In the genomic region with DNA sequence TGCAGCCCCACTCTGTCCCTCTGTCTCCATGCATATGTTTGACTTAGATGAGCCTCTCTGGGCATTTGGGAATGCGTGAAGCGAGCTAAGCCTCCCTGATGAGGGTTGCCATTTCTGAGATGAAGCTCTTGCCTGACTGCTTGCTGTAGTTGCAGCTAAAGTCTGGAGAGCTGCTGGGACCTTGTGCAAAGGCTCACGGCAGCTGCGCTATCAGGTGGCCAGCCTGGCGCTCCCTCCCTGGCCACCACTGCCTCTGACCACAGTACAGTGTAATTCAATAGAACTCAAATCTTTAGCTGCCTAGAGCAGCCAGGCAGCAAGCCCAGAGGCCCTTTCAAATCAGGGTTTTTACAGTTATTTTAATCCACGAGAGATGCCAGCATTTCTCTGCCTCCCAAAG, we compare ENCODE assay signal across 6 cellular contexts.
DNase-seq lines count a peak whose midpoint lies in the region; ATAC-seq, FAIRE-seq and TF ChIP-seq lines count a peak whose summit lies in the region.
"Not testable (repeated sequence)": the region's sequence is repeated elsewhere in the genome, so short reads cannot be mapped to it uniquely, and the experiment has no call there.

No MANE protein-coding gene starts in this region.

- TF ChIP-seq POLR2A in HepG2 (IDR thresholded peaks at IDR 0.05; ENCODE audit: insufficient read depth in 1 of 2, low read depth in 2 of 2, low read length in 2 of 2) = not testable (repeated sequence)

- not testable (repeated sequence) for H3K4me2 ChIP-seq in H9 (ENCODE audit: insufficient read depth, insufficient read length, low read length); HepG2 (ENCODE audit: low read depth, low read length)

- not testable (repeated sequence) for H2AK5ac ChIP-seq in H9 (ENCODE audit: insufficient read length, low read length)

- not testable (repeated sequence) for H3K4me3 Mint-ChIP-seq in H9, WTC11

- H3K56ac ChIP-seq in H9 (ENCODE audit: insufficient read length, low read depth, low read length) = not testable (repeated sequence)

- peaks cover 24% of the 10 kb centered on the region for H3K9me3 ChIP-seq in H9 (ENCODE audit: control insufficient read depth, low read depth, low read length)
- not testable (repeated sequence) for H3K9me3 ChIP-seq in HepG2 (ENCODE audit: low read length)

- H2BK15ac ChIP-seq in H9 (ENCODE audit: low read depth, low read length) = not testable (repeated sequence)

- not testable (repeated sequence) for H3K4me1 ChIP-seq in H9 (ENCODE audit: insufficient read depth, low read length); HepG2 (ENCODE audit: insufficient read depth, low read length)

- not testable (repeated sequence) for H3K79me2 ChIP-seq in H9 (ENCODE audit: insufficient read depth, low read length); HepG2 (ENCODE audit: insufficient read depth, low read length)

- H2BK12ac ChIP-seq in H9 (ENCODE audit: insufficient read length, low read depth, low read length) = not testable (repeated sequence)

- not testable (repeated sequence) for H4K20me1 ChIP-seq in H9 (ENCODE audit: control insufficient read depth, insufficient read depth, insufficient read length); HepG2 (ENCODE audit: insufficient read depth, low read length)

- WGBS in H9 (ENCODE audit: extremely low coverage, insufficient read length, low lambda C conversion rate) = no CpG with 5 or more reads among the region's 6 CpGs
- WGBS in HepG2 (ENCODE audit: low lambda C conversion rate) = 5% methylated on average over 5 of the region's 6 CpGs

- H2BK5ac ChIP-seq in H9 (ENCODE audit: insufficient read length, low read length) = not testable (repeated sequence)

- not testable (repeated sequence) for H4K8ac ChIP-seq in H9 (replicated peaks; ENCODE audit: insufficient read length, low read depth, low read length)

- not testable (repeated sequence) for H2AFZ ChIP-seq in H9 (ENCODE audit: low read length); HepG2 (ENCODE audit: low read length)

- H4K5ac ChIP-seq in H9 (ENCODE audit: insufficient read length, low read depth, low read length) = not testable (repeated sequence)

- H3K79me1 ChIP-seq in H9 (ENCODE audit: insufficient read depth, low read depth, low read length, poor library complexity, severe bottlenecking) = not testable (repeated sequence)

- H3K36me3 Mint-ChIP-seq in H9 (ENCODE audit: insufficient read depth in 1 of 3, low read depth in 3 of 3); WTC11: not testable (repeated sequence)

- not testable (repeated sequence) for H2BK120ac ChIP-seq in H9 (ENCODE audit: low read depth, low read length, poor library complexity, severe bottlenecking)

- CTCF ChIA-PET in WTC11 (lab: Charles Lee); HepG2 (lab: Yijun Ruan, JAX; ENCODE audit: low intra/inter-chr PET ratio, low total read pairs): not testable (repeated sequence)

- not testable (repeated sequence) for BruUV-seq in HepG2 (replicated peaks; lab: Mats Ljungman, UMichigan)

- not testable (repeated sequence) for H3K27me3 ChIP-seq in H9 (ENCODE audit: insufficient read depth, low read length); HepG2 (ENCODE audit: control insufficient read depth in 1 of 2, insufficient read depth in 2 of 2, low read length in 2 of 2)

- H3K9me3 Mint-ChIP-seq in H9 (peaks cover 24 to 75% of the 10 kb centered on the region in 2 experiments), WTC11 (peaks cover 70% of the 10 kb centered on the region)

- not testable (repeated sequence) for H3K36me3 ChIP-seq in HepG2 (replicated peaks in 1 of 2; ENCODE audit: control insufficient read depth in 1 of 2, insufficient read depth in 2 of 2, low read length in 2 of 2)

- H3K4me1 Mint-ChIP-seq in H9, WTC11: not testable (repeated sequence)

- not testable (repeated sequence) for H3K27me3 Mint-ChIP-seq in H9 (ENCODE audit: low read depth)
- H3K27me3 Mint-ChIP-seq in WTC11 (ENCODE audit: low read depth) = peaks cover 11% of the 10 kb centered on the region; the same call in 1 of the 2 replicates

- H3T11ph ChIP-seq in H9 (ENCODE audit: low read length) = not testable (repeated sequence)

- not testable (repeated sequence) for H3K23me2 ChIP-seq in H9 (ENCODE audit: insufficient read length, low read depth, low read length, poor library complexity, severe bottlenecking)

- not testable (repeated sequence) for H3K18ac ChIP-seq in H9 (ENCODE audit: insufficient read length, low read depth, low read length)

- not testable (repeated sequence) for H3K27ac ChIP-seq in H9 (ENCODE audit: insufficient read length, low read depth, low read length); HepG2 (ENCODE audit: extremely low read length, insufficient read depth, low read length)

- DNase-seq in H9 (peak; percentile 18), WTC11 (ENCODE audit: low spot score) (peak; percentile 6), posterior cingulate gyrus (peak in 7 of 10 donors; percentile 9 to 89 (median 19)), superior temporal gyrus (ENCODE audit: extremely low spot score) (peak; percentile 17)
- DNase-seq in left ventricle myocardium superior; HepG2 (ENCODE audit: low spot score): not testable (repeated sequence)

- ATAC-seq in WTC11 (peak; percentile 34), left ventricle myocardium superior (peak; percentile 38), HepG2 (peak; percentile 41; the same call in 1 of the 3 replicates)

- not testable (repeated sequence) for H3K4ac ChIP-seq in H9 (ENCODE audit: low read depth, low read length)

- in situ Hi-C loops in HepG2 (cut with HindIII; ENCODE audit: extremely low pct_ligation_motif_present, low pct_unique_long_range_greater_than_20kb) = not testable (repeated sequence)

- not testable (repeated sequence) for H3K4me3 ChIP-seq in HepG2 (replicated peaks in 1 of 3; ENCODE audit: insufficient read depth in 1 of 3, low read depth in 2 of 3, low read length in 3 of 3)

- H3K23ac ChIP-seq in H9 (ENCODE audit: insufficient read length, low read depth, low read length) = not testable (repeated sequence)

- H3K9ac ChIP-seq in H9 (ENCODE audit: extremely low read depth, insufficient read length, low read length); HepG2 (ENCODE audit: insufficient read depth, low read depth, low read length): not testable (repeated sequence)

- not testable (repeated sequence) for TF ChIP-seq EP300 in HepG2 (IDR thresholded peaks at IDR 0.05; ENCODE audit: low read depth in 2 of 2, low read length in 2 of 2); HepG2 (CRISPR knock-in tag; IDR thresholded peaks at IDR 0.05; ENCODE audit: borderline replicate concordance)

- POLR2A ChIA-PET in WTC11 (lab: Charles Lee); HepG2 (lab: Yijun Ruan, JAX): not testable (repeated sequence)

- TF ChIP-seq CTCF in H9 (conservative IDR thresholded peaks at IDR 0.05); WTC11 (IDR thresholded peaks at IDR 0.05); HepG2 (CRISPR knock-in tag; IDR thresholded peaks at IDR 0.05): not testable (repeated sequence)

- not testable (repeated sequence) for H3K14ac ChIP-seq in H9 (ENCODE audit: insufficient read depth, low read length)

- not testable (repeated sequence) for H4K91ac ChIP-seq in H9 (ENCODE audit: insufficient read length, low read depth, low read length)

- not testable (repeated sequence) for H2BK20ac ChIP-seq in H9 (ENCODE audit: low read depth, low read length, poor library complexity, severe bottlenecking)

- intact Hi-C loops in left ventricle myocardium superior (cut with micrococcal nuclease); HepG2 (cut with micrococcal nuclease; ENCODE audit: unreplicated experiment); posterior cingulate gyrus (cut with DNase I): not testable (repeated sequence)

- FAIRE-seq in HepG2 (lab: Jason Lieb, UNC) = not testable (repeated sequence)

- H3K27ac Mint-ChIP-seq in H9, WTC11: not testable (repeated sequence)

- not testable (repeated sequence) for TF ChIP-seq RAD21 in HepG2 (CRISPR knock-in tag; IDR thresholded peaks at IDR 0.05)
